Comparison of ENCODE assay signal across 1 cellular context in the genomic region with DNA sequence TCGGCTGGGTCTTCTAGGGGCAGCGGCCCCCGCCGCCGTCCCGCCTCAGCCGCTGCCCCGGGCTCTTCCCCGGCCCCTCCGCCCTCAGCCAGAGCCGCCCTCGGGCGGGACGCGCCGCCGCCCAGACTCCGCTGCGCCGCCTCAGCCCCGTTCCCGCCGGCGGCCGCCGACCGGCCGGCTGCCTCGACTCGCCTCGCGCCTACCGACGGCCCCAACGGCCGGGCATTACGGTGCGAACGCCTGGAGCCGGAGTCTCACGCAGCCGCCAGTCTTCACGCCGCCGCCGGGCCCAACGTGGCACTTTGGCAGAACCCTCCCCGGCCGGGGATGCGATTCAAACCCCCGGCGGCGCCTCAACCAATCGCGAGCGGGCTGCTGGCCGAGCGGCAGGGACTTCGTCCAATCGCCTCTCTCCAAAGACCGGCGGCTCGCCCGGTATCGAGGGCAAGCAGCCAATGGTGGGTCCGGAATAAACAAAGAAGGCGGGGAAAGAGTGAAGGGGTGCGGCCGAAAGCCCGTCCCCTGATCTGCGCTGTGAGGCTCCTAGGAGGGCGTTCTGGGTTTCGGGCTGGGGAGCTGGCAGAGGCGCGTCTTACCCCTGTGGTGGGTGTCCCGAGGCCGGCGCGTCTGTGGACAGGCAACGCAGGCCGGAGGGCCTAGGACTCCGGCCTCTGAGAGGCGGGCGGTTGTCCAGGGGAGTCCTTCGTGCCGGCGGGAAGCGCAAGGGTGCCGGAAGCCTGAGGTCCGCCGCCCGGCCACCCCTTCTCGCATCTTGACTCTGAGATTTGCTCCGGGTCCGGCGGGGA.
TF ChIP-seq lines count a peak whose summit lies in the region.

Gene CDR2, minus strand, starts transcription at position 309 of the 806 bp plus-strand sequence. CDS start 310 bp downstream, outside the sequence.

TF ChIP-seq in HepG2, 621 proteins besides CTCF, POLR2A, EP300 and RAD21 (continued from another document and continues in another):
- TF ChIP-seq, protein P1, sequence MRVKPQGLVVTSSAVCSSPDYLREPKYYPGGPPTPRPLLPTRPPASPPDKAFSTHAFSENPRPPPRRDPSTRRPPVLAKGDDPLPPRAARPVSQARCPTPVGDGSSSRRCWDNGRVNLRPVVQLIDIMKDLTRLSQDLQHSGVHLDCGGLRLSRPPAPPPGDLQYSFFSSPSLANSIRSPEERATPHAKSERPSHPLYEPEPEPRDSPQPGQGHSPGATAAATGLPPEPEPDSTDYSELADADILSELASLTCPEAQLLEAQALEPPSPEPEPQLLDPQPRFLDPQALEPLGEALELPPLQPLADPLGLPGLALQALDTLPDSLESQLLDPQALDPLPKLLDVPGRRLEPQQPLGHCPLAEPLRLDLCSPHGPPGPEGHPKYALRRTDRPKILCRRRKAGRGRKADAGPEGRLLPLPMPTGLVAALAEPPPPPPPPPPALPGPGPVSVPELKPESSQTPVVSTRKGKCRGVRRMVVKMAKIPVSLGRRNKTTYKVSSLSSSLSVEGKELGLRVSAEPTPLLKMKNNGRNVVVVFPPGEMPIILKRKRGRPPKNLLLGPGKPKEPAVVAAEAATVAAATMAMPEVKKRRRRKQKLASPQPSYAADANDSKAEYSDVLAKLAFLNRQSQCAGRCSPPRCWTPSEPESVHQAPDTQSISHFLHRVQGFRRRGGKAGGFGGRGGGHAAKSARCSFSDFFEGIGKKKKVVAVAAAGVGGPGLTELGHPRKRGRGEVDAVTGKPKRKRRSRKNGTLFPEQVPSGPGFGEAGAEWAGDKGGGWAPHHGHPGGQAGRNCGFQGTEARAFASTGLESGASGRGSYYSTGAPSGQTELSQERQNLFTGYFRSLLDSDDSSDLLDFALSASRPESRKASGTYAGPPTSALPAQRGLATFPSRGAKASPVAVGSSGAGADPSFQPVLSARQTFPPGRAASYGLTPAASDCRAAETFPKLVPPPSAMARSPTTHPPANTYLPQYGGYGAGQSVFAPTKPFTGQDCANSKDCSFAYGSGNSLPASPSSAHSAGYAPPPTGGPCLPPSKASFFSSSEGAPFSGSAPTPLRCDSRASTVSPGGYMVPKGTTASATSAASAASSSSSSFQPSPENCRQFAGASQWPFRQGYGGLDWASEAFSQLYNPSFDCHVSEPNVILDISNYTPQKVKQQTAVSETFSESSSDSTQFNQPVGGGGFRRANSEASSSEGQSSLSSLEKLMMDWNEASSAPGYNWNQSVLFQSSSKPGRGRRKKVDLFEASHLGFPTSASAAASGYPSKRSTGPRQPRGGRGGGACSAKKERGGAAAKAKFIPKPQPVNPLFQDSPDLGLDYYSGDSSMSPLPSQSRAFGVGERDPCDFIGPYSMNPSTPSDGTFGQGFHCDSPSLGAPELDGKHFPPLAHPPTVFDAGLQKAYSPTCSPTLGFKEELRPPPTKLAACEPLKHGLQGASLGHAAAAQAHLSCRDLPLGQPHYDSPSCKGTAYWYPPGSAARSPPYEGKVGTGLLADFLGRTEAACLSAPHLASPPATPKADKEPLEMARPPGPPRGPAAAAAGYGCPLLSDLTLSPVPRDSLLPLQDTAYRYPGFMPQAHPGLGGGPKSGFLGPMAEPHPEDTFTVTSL (CRISPR knock-in tag; IDR thresholded peaks at IDR 0.05; ENCODE audit: borderline replicate concordance) = 0 out of 2 replicates have a peak, but pooled peaks have one; percentile 8
- TF ChIP-seq JDP2 (CRISPR knock-in tag; IDR thresholded peaks at IDR 0.05; ENCODE audit: borderline replicate concordance) (no peak), ZNF343 (CRISPR knock-in tag; IDR thresholded peaks at IDR 0.05) (no peak; the same call in 1 of the 2 replicates), ETS1 (CRISPR knock-in tag; IDR thresholded peaks at IDR 0.05) (peak; percentile 60; the same call in 1 of the 2 replicates), JUNB (CRISPR knock-in tag; IDR thresholded peaks at IDR 0.05; ENCODE audit: borderline replicate concordance) (no peak), BORCS8-MEF2B (CRISPR knock-in tag; IDR thresholded peaks at IDR 0.05) (peak; percentile 82; the same call in 1 of the 2 replicates), PTBP1 (IDR thresholded peaks at IDR 0.05; ENCODE audit: low read depth, low read length, poor library complexity, severe bottlenecking) (peak; percentile 71), RBM39 (IDR thresholded peaks at IDR 0.05; ENCODE audit: low read depth, low read length, poor library complexity, severe bottlenecking) (peak; percentile 95), ZNF34 (CRISPR knock-in tag; IDR thresholded peaks at IDR 0.05; ENCODE audit: borderline replicate concordance) (peak; percentile 86; the same call in 1 of the 2 replicates), TIGD3 (CRISPR knock-in tag; IDR thresholded peaks at IDR 0.05; ENCODE audit: borderline replicate concordance) (no peak), ZNF563 (CRISPR knock-in tag; IDR thresholded peaks at IDR 0.05) (peak; percentile 58), KLF16 (CRISPR knock-in tag; IDR thresholded peaks at IDR 0.05) (peak in 1 of 2 experiments; percentile 85; a peak in 2 of 4 replicates), NFKBIZ (CRISPR knock-in tag; IDR thresholded peaks at IDR 0.05) (no peak), HMGXB4 (CRISPR knock-in tag; IDR thresholded peaks at IDR 0.05; ENCODE audit: borderline replicate concordance in 1 of 2, low read depth in 1 of 2) (peak; percentile 46 to 76; a peak in 1 of 4 replicates), KDM6A (CRISPR knock-in tag; IDR thresholded peaks at IDR 0.05; ENCODE audit: low read depth) (peak; percentile 21; the same call in 1 of the 2 replicates), MATR3 (CRISPR knock-in tag; IDR thresholded peaks at IDR 0.05) (no peak), ZBTB37 (CRISPR knock-in tag; IDR thresholded peaks at IDR 0.05) (peak; percentile 81; the same call in 1 of the 2 replicates), ZNF207 (IDR thresholded peaks at IDR 0.05; ENCODE audit: borderline replicate concordance) (no peak), FOSL1 (CRISPR knock-in tag; IDR thresholded peaks at IDR 0.05; ENCODE audit: borderline replicate concordance) (peak; percentile 53; the same call in 1 of the 2 replicates), TAF15 (IDR thresholded peaks at IDR 0.05; ENCODE audit: low read depth, low read length, poor library complexity, severe bottlenecking) (no peak), PHF21A (CRISPR knock-in tag; IDR thresholded peaks at IDR 0.05) (peak; percentile 91), MEIS1 (CRISPR knock-in tag; IDR thresholded peaks at IDR 0.05; ENCODE audit: borderline replicate concordance) (peak; percentile 91; the same call in 1 of the 2 replicates), MEIS2 (CRISPR knock-in tag; IDR thresholded peaks at IDR 0.05) (0 out of 2 replicates have a peak, but pooled peaks have one; percentile 48), PREB (CRISPR knock-in tag; IDR thresholded peaks at IDR 0.05) (0 out of 2 replicates have a peak, but pooled peaks have one; percentile 29), ZNF460 (CRISPR knock-in tag; IDR thresholded peaks at IDR 0.05; ENCODE audit: borderline replicate concordance) (no peak; the same call in 1 of the 2 replicates)
- TF ChIP-seq, protein P2, sequence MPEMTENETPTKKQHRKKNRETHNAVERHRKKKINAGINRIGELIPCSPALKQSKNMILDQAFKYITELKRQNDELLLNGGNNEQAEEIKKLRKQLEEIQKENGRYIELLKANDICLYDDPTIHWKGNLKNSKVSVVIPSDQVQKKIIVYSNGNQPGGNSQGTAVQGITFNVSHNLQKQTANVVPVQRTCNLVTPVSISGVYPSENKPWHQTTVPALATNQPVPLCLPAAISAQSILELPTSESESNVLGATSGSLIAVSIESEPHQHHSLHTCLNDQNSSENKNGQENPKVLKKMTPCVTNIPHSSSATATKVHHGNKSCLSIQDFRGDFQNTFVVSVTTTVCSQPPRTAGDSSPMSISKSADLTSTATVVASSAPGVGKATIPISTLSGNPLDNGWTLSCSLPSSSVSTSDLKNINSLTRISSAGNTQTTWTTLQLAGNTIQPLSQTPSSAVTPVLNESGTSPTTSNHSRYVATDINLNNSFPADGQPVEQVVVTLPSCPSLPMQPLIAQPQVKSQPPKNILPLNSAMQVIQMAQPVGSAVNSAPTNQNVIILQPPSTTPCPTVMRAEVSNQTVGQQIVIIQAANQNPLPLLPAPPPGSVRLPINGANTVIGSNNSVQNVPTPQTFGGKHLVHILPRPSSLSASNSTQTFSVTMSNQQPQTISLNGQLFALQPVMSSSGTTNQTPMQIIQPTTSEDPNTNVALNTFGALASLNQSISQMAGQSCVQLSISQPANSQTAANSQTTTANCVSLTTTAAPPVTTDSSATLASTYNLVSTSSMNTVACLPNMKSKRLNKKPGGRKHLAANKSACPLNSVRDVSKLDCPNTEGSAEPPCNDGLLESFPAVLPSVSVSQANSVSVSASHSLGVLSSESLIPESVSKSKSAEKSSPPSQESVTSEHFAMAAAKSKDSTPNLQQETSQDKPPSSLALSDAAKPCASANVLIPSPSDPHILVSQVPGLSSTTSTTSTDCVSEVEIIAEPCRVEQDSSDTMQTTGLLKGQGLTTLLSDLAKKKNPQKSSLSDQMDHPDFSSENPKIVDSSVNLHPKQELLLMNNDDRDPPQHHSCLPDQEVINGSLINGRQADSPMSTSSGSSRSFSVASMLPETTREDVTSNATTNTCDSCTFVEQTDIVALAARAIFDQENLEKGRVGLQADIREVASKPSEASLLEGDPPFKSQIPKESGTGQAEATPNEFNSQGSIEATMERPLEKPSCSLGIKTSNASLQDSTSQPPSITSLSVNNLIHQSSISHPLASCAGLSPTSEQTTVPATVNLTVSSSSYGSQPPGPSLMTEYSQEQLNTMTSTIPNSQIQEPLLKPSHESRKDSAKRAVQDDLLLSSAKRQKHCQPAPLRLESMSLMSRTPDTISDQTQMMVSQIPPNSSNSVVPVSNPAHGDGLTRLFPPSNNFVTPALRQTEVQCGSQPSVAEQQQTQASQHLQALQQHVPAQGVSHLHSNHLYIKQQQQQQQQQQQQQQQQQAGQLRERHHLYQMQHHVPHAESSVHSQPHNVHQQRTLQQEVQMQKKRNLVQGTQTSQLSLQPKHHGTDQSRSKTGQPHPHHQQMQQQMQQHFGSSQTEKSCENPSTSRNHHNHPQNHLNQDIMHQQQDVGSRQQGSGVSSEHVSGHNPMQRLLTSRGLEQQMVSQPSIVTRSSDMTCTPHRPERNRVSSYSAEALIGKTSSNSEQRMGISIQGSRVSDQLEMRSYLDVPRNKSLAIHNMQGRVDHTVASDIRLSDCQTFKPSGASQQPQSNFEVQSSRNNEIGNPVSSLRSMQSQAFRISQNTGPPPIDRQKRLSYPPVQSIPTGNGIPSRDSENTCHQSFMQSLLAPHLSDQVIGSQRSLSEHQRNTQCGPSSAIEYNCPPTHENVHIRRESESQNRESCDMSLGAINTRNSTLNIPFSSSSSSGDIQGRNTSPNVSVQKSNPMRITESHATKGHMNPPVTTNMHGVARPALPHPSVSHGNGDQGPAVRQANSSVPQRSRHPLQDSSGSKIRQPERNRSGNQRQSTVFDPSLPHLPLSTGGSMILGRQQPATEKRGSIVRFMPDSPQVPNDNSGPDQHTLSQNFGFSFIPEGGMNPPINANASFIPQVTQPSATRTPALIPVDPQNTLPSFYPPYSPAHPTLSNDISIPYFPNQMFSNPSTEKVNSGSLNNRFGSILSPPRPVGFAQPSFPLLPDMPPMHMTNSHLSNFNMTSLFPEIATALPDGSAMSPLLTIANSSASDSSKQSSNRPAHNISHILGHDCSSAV (CRISPR knock-in tag; IDR thresholded peaks at IDR 0.05; ENCODE audit: borderline replicate concordance) = peak; percentile 90; the same call in 1 of the 2 replicates
